In genomic region chr17:27471321-27472269, GRCh38 we compare ENCODE assay signal across 7 cellular contexts. TPM values are rescaled to one million over a fixed set of nuclear protein-coding genes. Genes with fewer than 3 reads are reported as not detected.
A peak's percentile ranks its signal among the peaks of the same experiment; 100 is the strongest.
DNase-seq lines count a peak whose midpoint lies in the region; ATAC-seq and TF ChIP-seq lines count a peak whose summit lies in the region.

No MANE protein-coding gene starts in this region.

- H3K4me1 ChIP-seq in upper lobe of right lung = peaks cover 40% of the 10 kb centered on the region
- peaks cover 2% of the 10 kb centered on the region for H3K4me1 ChIP-seq in ovary (ENCODE audit: insufficient read depth)

- DNase-seq in activated T-cell treated with anti-CD3 and anti-CD28 coated beads for 1 hour (ENCODE audit: low read depth) = peak; percentile 40
- peak; percentile 89 for DNase-seq in kidney epithelial cell (ENCODE audit: low read depth)
- peak; percentile 57 for DNase-seq in upper lobe of right lung
- DNase-seq in ovary = no peak
- no peak for DNase-seq in cardiac septum (ENCODE audit: low spot score)

- no peak for TF ChIP-seq CTCF in kidney epithelial cell (IDR thresholded peaks at IDR 0.05; ENCODE audit: insufficient read depth, low read length, poor library complexity, severe bottlenecking)
- no peak for TF ChIP-seq CTCF in upper lobe of right lung (IDR thresholded peaks at IDR 0.05)
- no peak for TF ChIP-seq CTCF in ovary (IDR thresholded peaks at IDR 0.05)

- H3K36me3 ChIP-seq in kidney epithelial cell (ENCODE audit: control insufficient read depth, insufficient read depth, low read length) (no peaks in the 10 kb centered on the region), upper lobe of right lung (no peaks in the 10 kb centered on the region), ovary (no peaks in the 10 kb centered on the region)

- WGBS in ovary, 3 donors = 86 to 89% (median 87%) methylated on average over 14 of the region's 14 CpGs

- TF ChIP-seq POLR2A in ovary (IDR thresholded peaks at IDR 0.05) = no peak

- no peaks in the 10 kb centered on the region for H3K9me3 ChIP-seq in upper lobe of right lung
- no peaks in the 10 kb centered on the region for H3K9me3 ChIP-seq in ovary

- intact Hi-C loops in upper lobe of right lung (cut with DNase I) (no loop called here), ovary (cut with DNase I) (no loop called here), cardiac septum (cut with DNase I) (no loop called here)

- TF ChIP-seq EP300 in ovary (IDR thresholded peaks at IDR 0.05) = no peak

- H3K4me3 ChIP-seq in kidney epithelial cell (ENCODE audit: low read depth, low read length) = no peak overlapping the region
- no peak overlapping the region for H3K4me3 ChIP-seq in upper lobe of right lung
- no peak overlapping the region for H3K4me3 ChIP-seq in ovary

- ATAC-seq in GM19467 (IDR thresholded peaks at IDR 0.05; ENCODE audit: unreplicated experiment) = peak; percentile 63
- ATAC-seq in HG03460 (IDR thresholded peaks at IDR 0.05; ENCODE audit: unreplicated experiment) = peak; percentile 61
- peak; percentile 6 for ATAC-seq in upper lobe of right lung

- no peaks in the 10 kb centered on the region for H3K27me3 ChIP-seq in kidney epithelial cell (ENCODE audit: control insufficient read depth, insufficient read depth, low read length)
- H3K27me3 ChIP-seq in upper lobe of right lung = no peaks in the 10 kb centered on the region
- no peaks in the 10 kb centered on the region for H3K27me3 ChIP-seq in ovary

- H3K27ac ChIP-seq in upper lobe of right lung = no peak overlapping the region
- no peak overlapping the region for H3K27ac ChIP-seq in ovary

RNA-seq across cellular contexts. Expression of gene KSR1, which starts 15.3 kb away (rescaled TPM):
- 11.2 and 14.9 TPM in 2 replicates for total RNA-seq in kidney epithelial cell
- total RNA-seq in upper lobe of right lung = 52.5 TPM
- 10 to 100 TPM; 29.2 to 84.8 (median 39.5) TPM for total RNA-seq in ovary
- 10 to 100 TPM; 27.7 to 56.9 TPM for polyA plus RNA-seq in ovary
- 13.6 TPM for total RNA-seq in cardiac septum

Comparison
In these comparisons a context has a peak if more than half of its experiments do, and no peak if none do; other contexts are left out.
1. ATAC-seq: peak in every context shown above with its lines; median percentile 63 in GM19467; 61 in HG03460; 6 in upper lobe of right lung.
2. DNase-seq: peak in activated T-cell treated with anti-CD3 and anti-CD28 coated beads for 1 hour (single experiment), kidney epithelial cell (single experiment) and upper lobe of right lung (single experiment); none in ovary (0 of 5) and cardiac septum (single experiment).